Comparison of ENCODE assay signal across 21 cellular contexts in genomic region chr6:35273822-35274559, GRCh38. TPM values are rescaled to one million over a fixed set of nuclear protein-coding genes. Genes with fewer than 3 reads are reported as not detected.
"Had no signal": no experiment of that assay in that cellular context is flagged by ENCODE, and none has a peak within 500 bp of the region (broad histone marks: within the 10 kb centered on the region; RNA-seq: fewer than 3 reads in every experiment).

No MANE protein-coding gene starts in this region.

- H3K36me3 ChIP-seq: adrenal gland, neural progenitor cell, pancreas, vagina had no signal

- H3K4me1 ChIP-seq: foreskin keratinocyte, neural progenitor cell, pancreas had no signal

- ATAC-seq: foreskin keratinocyte; left colon; stimulated activated naive B cell treated with anti-CD40 and anti-IgM and Interleukin-4, amounts not matched to agents 10 μg/mL and 1 μg/mL and 100 μg/mL, for 72 hours had no signal

- FAIRE-seq: colon, islet of Langerhans, pancreas had no signal

- H3K27ac Mint-ChIP-seq: activated naive CD4-positive, alpha-beta T cell treated with anti-CD3 and anti-CD28 coated beads, Interleukin-2, amount 50 U/mL, for 24 hours; neural progenitor cell; stimulated activated naive B cell treated with anti-CD40 and anti-IgM and Interleukin-4, amounts not matched to agents 10 μg/mL and 1 μg/mL and 100 μg/mL, for 72 hours had no signal

- H3K27me3 ChIP-seq: adrenal gland, foreskin keratinocyte, neural progenitor cell, pancreas, tibial nerve, vagina had no signal

- DNase-seq: activated CD4-positive, alpha-beta T cell treated with anti-CD3 and anti-CD28 coated beads for 1 hour; activated CD4-positive, alpha-beta T cell treated with anti-CD3 and anti-CD28 coated beads, Interleukin-2, amount 50 U/mL, for 4 hours; foreskin keratinocyte; left colon; midbrain; pancreas; stimulated activated CD4-positive, alpha-beta T cell treated with anti-CD3 and anti-CD28 coated beads, Interleukin-15, amount 100 ng/mL, for 24 hours; stimulated activated CD4-positive, alpha-beta T cell treated with anti-CD3 and anti-CD28 coated beads, Interleukin-4, amount 100 ng/mL, for 1 hour; stimulated activated naive B cell treated with anti-CD40 and anti-IgM and Interleukin-4, amounts not matched to agents 10 μg/mL and 1 μg/mL and 100 μg/mL, for 72 hours; T-helper 1 cell; T1000 had no signal

- H3K4me2 ChIP-seq: neural progenitor cell had no signal

- H3K4me3 ChIP-seq: adrenal gland, lung, neural progenitor cell, pancreas, tibial nerve, vagina had no signal

- H3K27ac ChIP-seq: foreskin keratinocyte, neural progenitor cell, pancreas, vagina, VCaP had no signal

- H3K27me3 Mint-ChIP-seq: activated naive CD4-positive, alpha-beta T cell treated with anti-CD3 and anti-CD28 coated beads, Interleukin-2, amount 50 U/mL, for 24 hours; stimulated activated naive B cell treated with anti-CD40 and anti-IgM and Interleukin-4, amounts not matched to agents 10 μg/mL and 1 μg/mL and 100 μg/mL, for 72 hours had no signal

- H3K9me3 Mint-ChIP-seq: activated naive CD4-positive, alpha-beta T cell treated with anti-CD3 and anti-CD28 coated beads, Interleukin-2, amount 50 U/mL, for 24 hours; neural progenitor cell; stimulated activated naive B cell treated with anti-CD40 and anti-IgM and Interleukin-4, amounts not matched to agents 10 μg/mL and 1 μg/mL and 100 μg/mL, for 72 hours had no signal

- H3K9me3 ChIP-seq: adrenal gland, pancreas, tibial nerve, vagina had no signal

- H3K4me3 Mint-ChIP-seq: activated naive CD4-positive, alpha-beta T cell treated with anti-CD3 and anti-CD28 coated beads, Interleukin-2, amount 50 U/mL, for 24 hours; neural progenitor cell; stimulated activated naive B cell treated with anti-CD40 and anti-IgM and Interleukin-4, amounts not matched to agents 10 μg/mL and 1 μg/mL and 100 μg/mL, for 72 hours had no signal

- H2AFZ ChIP-seq: neural progenitor cell had no signal

- H3K9ac ChIP-seq: neural progenitor cell had no signal

RNA-seq across cellular contexts. Expression of gene DEF6, which starts 23.6 kb away (rescaled TPM):
- total RNA-seq: myocyte had no signal
